24 cellular contexts compared by ENCODE assay signal in genomic region chr13:96772426-96772825, GRCh38.
"Had no signal": no experiment of that assay in that cellular context is flagged by ENCODE, and none has a peak within 500 bp of the region (broad histone marks: within the 10 kb centered on the region; RNA-seq: fewer than 3 reads in every experiment).

No MANE protein-coding gene starts in this region.

- H2AFZ ChIP-seq: neural progenitor cell had no signal

- H3K9me3 ChIP-seq: gastrocnemius medialis, lower lobe of right lung, ovary, sigmoid colon, thoracic aorta, transverse colon had no signal

- ATAC-seq: gastrocnemius medialis; left lung; lower lobe of right lung; natural killer cell treated with Interleukin-12 subunit alpha and Interleukin-12 subunit beta and Interleukin-15 and Interleukin-18, amount 100 ng/mL, for 72 hours had no signal

- FAIRE-seq: endothelial cell of umbilical vein had no signal

- H3K9ac ChIP-seq: neural progenitor cell had no signal

- H3K27me3 ChIP-seq: gastrocnemius medialis, heart right ventricle, left lung, neural progenitor cell, ovary, right atrium auricular region, sigmoid colon, stomach, transverse colon had no signal

- H3K4me2 ChIP-seq: neural progenitor cell had no signal

- H3K4me3 ChIP-seq: coronary artery, esophagus muscularis mucosa, gastrocnemius medialis, heart right ventricle, left lung, lower lobe of right lung, neural progenitor cell, ovary, right atrium auricular region, sigmoid colon, skin epidermis, stomach, thoracic aorta, transverse colon had no signal

- H3K36me3 ChIP-seq: esophagus muscularis mucosa, gastrocnemius medialis, heart right ventricle, left lung, lower lobe of right lung, neural progenitor cell, ovary, right atrium auricular region, sigmoid colon, stomach, thoracic aorta, transverse colon had no signal

- DNase-seq: effector CD4-positive, alpha-beta T cell; endodermal cell; gastrocnemius medialis; heart right ventricle; hypothalamus; islet precursor cell; left lung; mesenchymal stem cell; nucleus accumbens; ovary; sigmoid colon; stimulated activated CD4-positive, alpha-beta T cell treated with anti-CD3 and anti-CD28 coated beads, Interleukin-12 subunit alpha, Interleukin-12 subunit beta, amount 100 ng/mL, for 4 hours; stimulated activated naive CD4-positive, alpha-beta T cell; stomach; transverse colon had no signal

- H3K4me1 ChIP-seq: esophagus muscularis mucosa, gastrocnemius medialis, left lung, lower lobe of right lung, right atrium auricular region, sigmoid colon, stomach, transverse colon had no signal

- H3K27ac ChIP-seq: coronary artery, esophagus muscularis mucosa, gastrocnemius medialis, heart right ventricle, left lung, lower lobe of right lung, neural progenitor cell, ovary, right atrium auricular region, sigmoid colon, skin epidermis, stomach, thoracic aorta, transverse colon had no signal
